ENCODE assay signal across 24 cellular contexts in genomic region chr11:101063706-101064105, GRCh38.
"Had no signal": no experiment of that assay in that cellular context is flagged by ENCODE, and none has a peak within 500 bp of the region (broad histone marks: within the 10 kb centered on the region; RNA-seq: fewer than 3 reads in every experiment).

No MANE protein-coding gene starts in this region.

- H3K27ac ChIP-seq: colonic mucosa, coronary artery, dorsolateral prefrontal cortex, epithelial cell of prostate, esophagus muscularis mucosa, esophagus squamous epithelium, foreskin keratinocyte, gastrocnemius medialis, gastroesophageal sphincter, heart right ventricle had no signal

- H3K9me3 ChIP-seq: colonic mucosa, esophagus muscularis mucosa, esophagus squamous epithelium, gastrocnemius medialis, gastroesophageal sphincter, heart left ventricle, heart right ventricle had no signal

- H3K4me3 ChIP-seq: colonic mucosa, coronary artery, dorsolateral prefrontal cortex, esophagus muscularis mucosa, esophagus squamous epithelium, gastrocnemius medialis, gastroesophageal sphincter, heart left ventricle, heart right ventricle had no signal

- H3K36me3 ChIP-seq: colonic mucosa, esophagus muscularis mucosa, esophagus squamous epithelium, gastrocnemius medialis, gastroesophageal sphincter, heart left ventricle, heart right ventricle had no signal

- H3K4me1 ChIP-seq: colonic mucosa, esophagus muscularis mucosa, esophagus squamous epithelium, foreskin keratinocyte, gastrocnemius medialis, gastroesophageal sphincter had no signal

- H3K27me3 ChIP-seq: colonic mucosa, esophagus muscularis mucosa, esophagus squamous epithelium, foreskin keratinocyte, gastrocnemius medialis, gastroesophageal sphincter, heart left ventricle, heart right ventricle had no signal

- ATAC-seq: effector memory CD8-positive, alpha-beta T cell; esophagus mucosa; foreskin keratinocyte; gastrocnemius medialis; gastroesophageal sphincter; heart left ventricle; heart right ventricle had no signal

- DNase-seq: colonic mucosa; cortex of kidney; dermis blood vessel endothelial cell; dorsolateral prefrontal cortex; effector CD4-positive, alpha-beta T cell; effector CD8-positive, alpha-beta T cell; effector memory CD4-positive, alpha-beta T cell; effector memory CD8-positive, alpha-beta T cell; endodermal cell; erythroblast; esophagus squamous epithelium; foreskin fibroblast; foreskin keratinocyte; foreskin melanocyte; gastrocnemius medialis; glutamatergic neuron; head of caudate nucleus; heart left ventricle; heart right ventricle had no signal
